37 cellular contexts compared by ENCODE assay signal in genomic region chrX:65948103-65948502, GRCh38.
"Had no signal": no experiment of that assay in that cellular context is flagged by ENCODE, and none has a peak within 500 bp of the region (broad histone marks: within the 10 kb centered on the region; RNA-seq: fewer than 3 reads in every experiment).

No MANE protein-coding gene starts in this region.

- H3K4me3 ChIP-seq: adrenal gland, ascending aorta, body of pancreas, breast epithelium, cardiac muscle cell had no signal

- FAIRE-seq: bronchial epithelial cell had no signal

- H3K4me3 Mint-ChIP-seq: activated naive CD4-positive, alpha-beta T cell treated with anti-CD3 and anti-CD28 coated beads for 36 hours; activated naive CD4-positive, alpha-beta T cell treated with anti-CD3 and anti-CD28 coated beads, Interleukin-2, amount 10 ng/mL, durations not matched to agents 7 days and 5 days; activated naive CD4-positive, alpha-beta T cell treated with anti-CD3 and anti-CD28 coated beads, Interleukin-2, amount 50 U/mL, for 24 hours; activated naive CD8-positive, alpha-beta T cell; activated naive CD8-positive, alpha-beta T cell treated with anti-CD3 and anti-CD28 coated beads for 36 hours; activated naive CD8-positive, alpha-beta T cell treated with anti-CD3 and anti-CD28 coated beads, Interleukin-2, amount 10 ng/mL, durations not matched to agents 7 days and 5 days; activated naive CD8-positive, alpha-beta T cell treated with anti-CD3 and anti-CD28 coated beads, Interleukin-2, amount 50 U/mL, for 24 hours; activated T-cell treated with anti-CD3 and anti-CD28 coated beads, Interleukin-2, amount 50 U/mL, for 4 hours; activated T-cell treated with anti-CD3 and anti-CD28 coated beads, Interleukin-2, amount 50 U/mL, for 72 hours; activated T-helper 1 cell treated with anti-CD3 and anti-CD28 coated beads, Interleukin-12 subunit alpha, Interleukin-12 subunit beta, Interleukin-2, Interleukin-4 antibody, amounts not matched to agents 30 ng/mL and 10 ng/mL and 1 ng/mL, durations not matched to agents 14 hours and 24 hours and 36 hours; activated T-helper 17 cell treated with anti-CD3 and anti-CD28 coated beads, Interleukin-2, amount 50 U/mL, for 72 hours; brain; central memory CD8-positive, alpha-beta T cell had no signal

- ATAC-seq: activated naive CD4-positive, alpha-beta T cell treated with anti-CD3 and anti-CD28 coated beads, Interleukin-2, amount 50 U/mL, for 72 hours; activated naive CD8-positive, alpha-beta T cell treated with anti-CD3 and anti-CD28 coated beads, Interleukin-2, amount 50 U/mL, for 24 hours; activated T-cell treated with anti-CD3 and anti-CD28 coated beads, Interleukin-2, amount 50 U/mL, for 4 hours; activated T-cell treated with anti-CD3 and anti-CD28 coated beads, Interleukin-2, amount 50 U/mL, for 72 hours; activated T-helper 17 cell treated with anti-CD3 and anti-CD28 coated beads, Interleukin-2, amount 50 U/mL, for 72 hours; body of pancreas had no signal

- H3K36me3 Mint-ChIP-seq: brain had no signal

- DNase-seq: activated effector memory CD4-positive, alpha-beta T cell treated with anti-CD3 and anti-CD28 coated beads, Interleukin-2, amount 50 U/mL, for 16 hours; activated effector memory CD4-positive, alpha-beta T cell treated with Interleukin-2 at 50 U/mL for 16 hours; activated gamma-delta T cell; activated gamma-delta T cell treated with Interleukin-2 at 50 U/mL for 16 hours; activated naive CD4-positive, alpha-beta T cell; activated naive CD4-positive, alpha-beta T cell treated with anti-CD3 and anti-CD28 coated beads for 36 hours; activated naive CD4-positive, alpha-beta T cell treated with anti-CD3 and anti-CD28 coated beads, Interleukin-2, amount 10 ng/mL, durations not matched to agents 7 days and 5 days; activated naive CD4-positive, alpha-beta T cell treated with anti-CD3 and anti-CD28 coated beads, Interleukin-2, amount 50 U/mL, for 16 hours; activated naive CD4-positive, alpha-beta T cell treated with Interleukin-2 at 50 U/mL for 16 hours; activated naive CD8-positive, alpha-beta T cell treated with anti-CD3 and anti-CD28 coated beads for 36 hours; activated naive CD8-positive, alpha-beta T cell treated with anti-CD3 and anti-CD28 coated beads, Interleukin-2, amount 10 ng/mL, durations not matched to agents 7 days and 5 days; activated naive CD8-positive, alpha-beta T cell treated with anti-CD3 and anti-CD28 coated beads, Interleukin-2, amount 50 U/mL, for 24 hours; activated T-cell treated with anti-CD3 and anti-CD28 coated beads, Interleukin-2, amount 50 U/mL, for 4 hours; activated T-cell treated with anti-CD3 and anti-CD28 coated beads, Interleukin-2, amount 50 U/mL, for 48 hours; activated T-cell treated with anti-CD3 and anti-CD28 coated beads, Interleukin-2, amount 50 U/mL, for 72 hours; adrenal gland; amniotic stem cell; amygdala; anterior cingulate cortex; aorta; body of pancreas; brain microvascular endothelial cell; caudate nucleus; central memory CD4-positive, alpha-beta T cell; cerebellar nuclear complex had no signal

- H3K27me3 Mint-ChIP-seq: activated naive CD4-positive, alpha-beta T cell treated with anti-CD3 and anti-CD28 coated beads, Interleukin-2, amount 50 U/mL, for 24 hours; activated naive CD8-positive, alpha-beta T cell; activated naive CD8-positive, alpha-beta T cell treated with anti-CD3 and anti-CD28 coated beads for 36 hours; activated naive CD8-positive, alpha-beta T cell treated with anti-CD3 and anti-CD28 coated beads, Interleukin-2, amount 10 ng/mL, durations not matched to agents 7 days and 5 days; activated naive CD8-positive, alpha-beta T cell treated with anti-CD3 and anti-CD28 coated beads, Interleukin-2, amount 50 U/mL, for 24 hours; activated T-helper 17 cell treated with anti-CD3 and anti-CD28 coated beads, Interleukin-2, amount 50 U/mL, for 72 hours; central memory CD8-positive, alpha-beta T cell had no signal

- H3K27ac ChIP-seq: adrenal gland, ascending aorta, body of pancreas, brain microvascular endothelial cell, breast epithelium, cardiac muscle cell had no signal

- H3K27ac Mint-ChIP-seq: activated naive CD4-positive, alpha-beta T cell treated with anti-CD3 and anti-CD28 coated beads for 36 hours; activated naive CD4-positive, alpha-beta T cell treated with anti-CD3 and anti-CD28 coated beads, Interleukin-2, amount 10 ng/mL, durations not matched to agents 7 days and 5 days; activated naive CD4-positive, alpha-beta T cell treated with anti-CD3 and anti-CD28 coated beads, Interleukin-2, amount 50 U/mL, for 24 hours; activated naive CD4-positive, alpha-beta T cell treated with anti-CD3 and anti-CD28 coated beads, Interleukin-2, amount 50 U/mL, for 72 hours; activated naive CD8-positive, alpha-beta T cell; activated naive CD8-positive, alpha-beta T cell treated with anti-CD3 and anti-CD28 coated beads for 36 hours; activated naive CD8-positive, alpha-beta T cell treated with anti-CD3 and anti-CD28 coated beads, Interleukin-2, amount 10 ng/mL, durations not matched to agents 7 days and 5 days; activated naive CD8-positive, alpha-beta T cell treated with anti-CD3 and anti-CD28 coated beads, Interleukin-2, amount 50 U/mL, for 24 hours; activated T-cell treated with anti-CD3 and anti-CD28 coated beads, Interleukin-2, amount 50 U/mL, for 72 hours; activated T-helper 1 cell treated with anti-CD3 and anti-CD28 coated beads, Interleukin-12 subunit alpha, Interleukin-12 subunit beta, Interleukin-2, Interleukin-4 antibody, amounts not matched to agents 30 ng/mL and 10 ng/mL and 1 ng/mL, durations not matched to agents 14 hours and 24 hours and 36 hours; activated T-helper 17 cell treated with anti-CD3 and anti-CD28 coated beads, Interleukin-2, amount 50 U/mL, for 72 hours; activated T-helper 2 cell treated with anti-CD3 and anti-CD28 coated beads, Interferon-gamma antibody, Interleukin-2, Interleukin-4, amounts not matched to agents 10 μg/mL and 5 μg/mL and 100 μg/mL, durations not matched to agents 14 hours and 24 hours and 36 hours; brain had no signal

- H3K36me3 ChIP-seq: adrenal gland, ascending aorta, brain microvascular endothelial cell, breast epithelium, cardiac muscle cell had no signal

- H3K4me1 ChIP-seq: adrenal gland, ascending aorta, body of pancreas, breast epithelium had no signal

- H3K27me3 ChIP-seq: ascending aorta, body of pancreas, brain microvascular endothelial cell, cardiac muscle cell had no signal

- H3K4me1 Mint-ChIP-seq: activated T-helper 17 cell treated with anti-CD3 and anti-CD28 coated beads, Interleukin-2, amount 50 U/mL, for 72 hours; brain had no signal

- H3K9me3 ChIP-seq: adrenal gland, body of pancreas had no signal
